Comparison of ENCODE assay signal across 8 cellular contexts in the genomic region with DNA sequence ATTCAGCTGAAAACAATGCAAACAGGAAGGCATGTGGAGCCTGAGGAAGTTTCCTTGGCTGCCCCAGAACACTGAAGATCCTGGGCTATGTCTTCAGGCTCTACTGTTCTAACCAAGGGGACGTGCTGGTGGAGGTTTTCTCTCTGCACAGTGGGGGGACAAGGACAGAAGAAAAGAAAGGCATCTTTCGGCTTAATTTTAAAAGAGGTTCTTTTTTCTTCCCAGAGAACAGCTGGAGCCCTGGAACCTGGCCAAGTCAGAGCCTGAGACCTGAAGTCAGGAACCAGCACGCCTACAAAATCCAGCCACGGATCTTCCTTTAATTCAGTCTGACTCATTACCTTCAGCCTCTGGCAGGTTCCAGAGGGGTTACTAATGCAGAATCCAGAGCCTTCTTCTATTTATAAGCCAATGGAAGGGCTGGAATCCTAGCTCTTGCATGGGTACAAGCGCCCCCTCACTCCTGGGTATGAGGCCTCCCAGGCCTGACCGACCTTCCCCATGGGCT. TPM values are rescaled to one million over a fixed set of nuclear protein-coding genes. Genes with fewer than 3 reads are reported as not detected.
DNase-seq lines count a peak whose midpoint lies in the region; ATAC-seq and TF ChIP-seq lines count a peak whose summit lies in the region.

No MANE protein-coding gene starts in this region.

- intact Hi-C loops in dendritic cell treated with granulocyte-macrophage colony-stimulating factor and Interleukin-4, amounts not matched to agents 40 ng/mL and 50 ng/mL, for 4 days (cut with micrococcal nuclease), result no loop called here

- H3K27ac Mint-ChIP-seq in CD4-positive, CD25-positive, alpha-beta regulatory T cell, result peak overlapping the region in 2 of 3 donors; percentile 31 to 52
- peak overlapping the region; percentile 79 for H3K27ac Mint-ChIP-seq in dendritic cell treated with granulocyte-macrophage colony-stimulating factor and Interleukin-4, amounts not matched to agents 40 ng/mL and 50 ng/mL, for 4 days
- peak overlapping the region; percentile 92 for H3K27ac Mint-ChIP-seq in neural progenitor cell

- peaks cover 6% of the 10 kb centered on the region for H3K36me3 Mint-ChIP-seq in CD4-positive, CD25-positive, alpha-beta regulatory T cell
- peaks cover 42% of the 10 kb centered on the region for H3K36me3 Mint-ChIP-seq in dendritic cell treated with granulocyte-macrophage colony-stimulating factor and Interleukin-4, amounts not matched to agents 40 ng/mL and 50 ng/mL, for 4 days (ENCODE audit: low read depth)
- H3K36me3 Mint-ChIP-seq in neural progenitor cell, result peaks cover 5% of the 10 kb centered on the region

- H3K27me3 Mint-ChIP-seq in CD4-positive, CD25-positive, alpha-beta regulatory T cell, result no peaks in the 10 kb centered on the region
- H3K27me3 Mint-ChIP-seq in dendritic cell treated with granulocyte-macrophage colony-stimulating factor and Interleukin-4, amounts not matched to agents 40 ng/mL and 50 ng/mL, for 4 days, result no peaks in the 10 kb centered on the region
- peaks cover 12% of the 10 kb centered on the region for H3K27me3 Mint-ChIP-seq in neural progenitor cell (ENCODE audit: insufficient read depth, low read depth)

- H3K36me3 ChIP-seq in CD4-positive, CD25-positive, alpha-beta regulatory T cell (ENCODE audit: control insufficient read depth, insufficient read depth, low read length), result no peaks in the 10 kb centered on the region
- no peaks in the 10 kb centered on the region for H3K36me3 ChIP-seq in neural progenitor cell

- peaks cover 68% of the 10 kb centered on the region for H3F3A ChIP-seq in neural progenitor cell (ENCODE audit: low read depth)

- H3K4me2 ChIP-seq in neural progenitor cell, result peak overlapping the region; percentile 38

- no peak for TF ChIP-seq CTCF in neural progenitor cell (IDR thresholded peaks at IDR 0.05)

- no peaks in the 10 kb centered on the region for H3K9me3 Mint-ChIP-seq in CD4-positive, CD25-positive, alpha-beta regulatory T cell
- H3K9me3 Mint-ChIP-seq in dendritic cell treated with granulocyte-macrophage colony-stimulating factor and Interleukin-4, amounts not matched to agents 40 ng/mL and 50 ng/mL, for 4 days, result no peaks in the 10 kb centered on the region
- no peaks in the 10 kb centered on the region for H3K9me3 Mint-ChIP-seq in neural progenitor cell

- H3K4me1 Mint-ChIP-seq in CD4-positive, CD25-positive, alpha-beta regulatory T cell, result peaks cover 0 to 7% (median 4%) of the 10 kb centered on the region in 4 donors
- H3K4me1 Mint-ChIP-seq in dendritic cell treated with granulocyte-macrophage colony-stimulating factor and Interleukin-4, amounts not matched to agents 40 ng/mL and 50 ng/mL, for 4 days (ENCODE audit: low read depth), result peaks cover 59% of the 10 kb centered on the region
- H3K4me1 Mint-ChIP-seq in neural progenitor cell, result peaks cover 61% of the 10 kb centered on the region

- ATAC-seq in CD4-positive, CD25-positive, alpha-beta regulatory T cell (ENCODE audit: low read depth in 2 of 2), result no peak
- no peak for ATAC-seq in HG02610 (IDR thresholded peaks at IDR 0.05; ENCODE audit: unreplicated experiment)

- H3K4me3 ChIP-seq in CD4-positive, CD25-positive, alpha-beta regulatory T cell (ENCODE audit: low read depth, low read length), result no peak overlapping the region
- H3K4me3 ChIP-seq in neural progenitor cell, result no peak overlapping the region

- H3K4me3 Mint-ChIP-seq in CD4-positive, CD25-positive, alpha-beta regulatory T cell, result no peak overlapping the region
- H3K4me3 Mint-ChIP-seq in dendritic cell treated with granulocyte-macrophage colony-stimulating factor and Interleukin-4, amounts not matched to agents 40 ng/mL and 50 ng/mL, for 4 days, result no peak overlapping the region
- H3K4me3 Mint-ChIP-seq in neural progenitor cell, result peak overlapping the region; percentile 62

- H4K20me1 ChIP-seq in neural progenitor cell (ENCODE audit: low read depth), result peaks cover 46% of the 10 kb centered on the region

- no peak overlapping the region for H3K27ac ChIP-seq in CD4-positive, CD25-positive, alpha-beta regulatory T cell (ENCODE audit: insufficient read depth, low read length, poor library complexity, severe bottlenecking)
- H3K27ac ChIP-seq in neural progenitor cell, result peak overlapping the region; percentile 89

- H2AFZ ChIP-seq in neural progenitor cell (replicated peaks), result no peak overlapping the region

- DNase-seq in CD4-positive, CD25-positive, alpha-beta regulatory T cell, result no peak
- DNase-seq in NCI-H2171 treated with DMSO at 0.1 percent for 48 hours (lab: John Stamatoyannopoulos, UW) (peak; percentile 83), neural progenitor cell (ENCODE audit: low spot score) (peak; percentile 70), RPMI8226 (no peak), NCI-H146 treated with DMSO at 0.1 percent for 48 hours (lab: John Stamatoyannopoulos, UW; ENCODE audit: unreplicated experiment) (no peak), GOT3 (lab: John Stamatoyannopoulos, UW) (no peak)

- no peak overlapping the region for H3K9ac ChIP-seq in neural progenitor cell

- no peaks in the 10 kb centered on the region for H3K4me1 ChIP-seq in CD4-positive, CD25-positive, alpha-beta regulatory T cell (ENCODE audit: control insufficient read depth, insufficient read depth, low read length, poor library complexity, severe bottlenecking)
- peaks cover 66% of the 10 kb centered on the region for H3K4me1 ChIP-seq in neural progenitor cell

- H3K79me2 ChIP-seq in neural progenitor cell (ENCODE audit: low read depth), result peaks cover 37% of the 10 kb centered on the region

- no peaks in the 10 kb centered on the region for H3K9me3 ChIP-seq in CD4-positive, CD25-positive, alpha-beta regulatory T cell (ENCODE audit: control insufficient read depth in 2 of 2, low read length in 2 of 2)
- H3K9me3 ChIP-seq in neural progenitor cell (ENCODE audit: low read depth), result no peaks in the 10 kb centered on the region

- H3K27me3 ChIP-seq in CD4-positive, CD25-positive, alpha-beta regulatory T cell (ENCODE audit: control insufficient read depth, insufficient read depth, low read length), result no peaks in the 10 kb centered on the region
- H3K27me3 ChIP-seq in neural progenitor cell, result no peaks in the 10 kb centered on the region

RNA-seq across cellular contexts. Expression of a gene that starts 19.8 kb away (rescaled TPM):
- 9.6 TPM for total RNA-seq in CD4-positive, CD25-positive, alpha-beta regulatory T cell
- 1 to 10 TPM; 5.9 to 9.5 (median 8.4) TPM for polyA plus RNA-seq in CD4-positive, CD25-positive, alpha-beta regulatory T cell
- 68.8 and 96.0 TPM in 2 replicates for total RNA-seq in neural progenitor cell (ENCODE audit: low replicate concordance)

RNA-seq across cellular contexts. Expression of a gene that starts 52.9 kb away (rescaled TPM):
- total RNA-seq in CD4-positive, CD25-positive, alpha-beta regulatory T cell, result 23.6 TPM
- 10 to 100 TPM; 28.6 to 38.2 (median 33.4) TPM for polyA plus RNA-seq in CD4-positive, CD25-positive, alpha-beta regulatory T cell
- 37.0 and 60.6 TPM in 2 replicates for total RNA-seq in neural progenitor cell (ENCODE audit: low replicate concordance)

RNA-seq across cellular contexts. Expression of a gene that starts 53.0 kb away (rescaled TPM):
- total RNA-seq in CD4-positive, CD25-positive, alpha-beta regulatory T cell, result 3.8 TPM
- polyA plus RNA-seq in CD4-positive, CD25-positive, alpha-beta regulatory T cell, result 1 to 10 TPM; 3.6 to 5.6 (median 4.3) TPM
- total RNA-seq in neural progenitor cell (ENCODE audit: low replicate concordance), result 9.4 and 14.6 TPM in 2 replicates

Comparison
In these comparisons a context has a peak if more than half of its experiments do, and no peak if none do; other contexts are left out.
1. DNase-seq: peak in NCI-H2171 treated with DMSO at 0.1 percent for 48 hours (single experiment) and neural progenitor cell (single experiment); none in CD4-positive, CD25-positive, alpha-beta regulatory T cell (0 of 3), RPMI8226 (single experiment), NCI-H146 treated with DMSO at 0.1 percent for 48 hours (single experiment) and GOT3 (single experiment).
2. H3K27ac Mint-ChIP-seq: peak in every context shown above with its lines; median percentile 92 in neural progenitor cell; 79 in dendritic cell treated with granulocyte-macrophage colony-stimulating factor and Interleukin-4, amounts not matched to agents 40 ng/mL and 50 ng/mL, for 4 days; 42 in CD4-positive, CD25-positive, alpha-beta regulatory T cell.